In genomic region chr16:69327585-69328310, GRCh38 we compare ENCODE assay signal across 15 cellular contexts. TPM values are rescaled to one million over a fixed set of nuclear protein-coding genes. Genes with fewer than 3 reads are reported as not detected.
DNase-seq lines count a peak whose midpoint lies in the region; ATAC-seq and TF ChIP-seq lines count a peak whose summit lies in the region.
"Had no signal": no experiment of that assay in that cellular context is flagged by ENCODE, and none has a peak within 500 bp of the region (broad histone marks: within the 10 kb centered on the region; RNA-seq: fewer than 3 reads in every experiment).

No MANE protein-coding gene starts in this region.

- no peak overlapping the region for H3K4me3 Mint-ChIP-seq in activated CD8-positive, alpha-beta memory T cell treated with anti-CD3 and anti-CD28 coated beads, Interleukin-2, amount 10 ng/mL, durations not matched to agents 7 days and 5 days
- H3K4me3 Mint-ChIP-seq in WTC11 = peak overlapping the region; percentile 85; the same call in 1 of the 2 replicates
- H3K4me3 Mint-ChIP-seq in stimulated activated naive B cell treated with anti-CD40 and anti-IgM and Interleukin-4, amounts not matched to agents 10 μg/mL and 1 μg/mL and 100 μg/mL, for 72 hours = peak overlapping the region; percentile 47 to 58

- no peaks in the 10 kb centered on the region for H3K27me3 Mint-ChIP-seq in activated CD8-positive, alpha-beta memory T cell treated with anti-CD3 and anti-CD28 coated beads, Interleukin-2, amount 10 ng/mL, durations not matched to agents 7 days and 5 days
- no peaks in the 10 kb centered on the region for H3K27me3 Mint-ChIP-seq in WTC11 (ENCODE audit: low read depth)
- H3K27me3 Mint-ChIP-seq in stimulated activated naive B cell treated with anti-CD40 and anti-IgM and Interleukin-4, amounts not matched to agents 10 μg/mL and 1 μg/mL and 100 μg/mL, for 72 hours = no peaks in the 10 kb centered on the region

- TF ChIP-seq CTCF in WTC11 (IDR thresholded peaks at IDR 0.05) = no peak

- POLR2A ChIA-PET in WTC11 (lab: Charles Lee) = interaction anchor here (0.7 to 1.2 kb wide), 2 partner anchors 12 to 24 kb away, joined by 3 to 7 read pairs; partner anchors contain the start of genes COG8, NIP7 and TMED6

- peak overlapping the region; percentile 46 for H3K27ac Mint-ChIP-seq in activated CD8-positive, alpha-beta memory T cell treated with anti-CD3 and anti-CD28 coated beads, Interleukin-2, amount 10 ng/mL, durations not matched to agents 7 days and 5 days
- no peak overlapping the region for H3K27ac Mint-ChIP-seq in WTC11
- peak overlapping the region; percentile 31 for H3K27ac Mint-ChIP-seq in stimulated activated naive B cell treated with anti-CD40 and anti-IgM and Interleukin-4, amounts not matched to agents 10 μg/mL and 1 μg/mL and 100 μg/mL, for 72 hours

- no peak for DNase-seq in activated CD8-positive, alpha-beta memory T cell treated with anti-CD3 and anti-CD28 coated beads, Interleukin-2, amount 10 ng/mL, durations not matched to agents 7 days and 5 days
- DNase-seq in activated CD8-positive, alpha-beta memory T cell treated with anti-CD3 and anti-CD28 coated beads, Interleukin-2, amount 50 U/mL, for 4 hours = no peak
- DNase-seq in WTC11 (ENCODE audit: low spot score) (no peak), middle frontal gyrus (ENCODE audit: extremely low spot score, low spot score) (no peak), hippocampal formation (lab: John Stamatoyannopoulos, UW) (no peak)
- no peak for DNase-seq in stimulated activated naive B cell treated with anti-CD40 and anti-IgM and Interleukin-4, amounts not matched to agents 10 μg/mL and 1 μg/mL and 100 μg/mL, for 72 hours
- DNase-seq: activated gamma-delta T cell treated with Interleukin-2 at 50 U/mL for 16 hours, hypothalamus, NCI-H526, T1000, upper lobe of right lung had no signal

- no peak for ATAC-seq in activated CD8-positive, alpha-beta memory T cell treated with anti-CD3 and anti-CD28 coated beads, Interleukin-2, amount 10 ng/mL, durations not matched to agents 7 days and 5 days
- ATAC-seq in WTC11 = no peak
- no peak for ATAC-seq in stimulated activated naive B cell treated with anti-CD40 and anti-IgM and Interleukin-4, amounts not matched to agents 10 μg/mL and 1 μg/mL and 100 μg/mL, for 72 hours (replicated peaks)
- no peak for ATAC-seq in HG03565 (IDR thresholded peaks at IDR 0.05; ENCODE audit: unreplicated experiment)
- ATAC-seq: upper lobe of right lung had no signal

- CTCF ChIA-PET in activated CD8-positive, alpha-beta memory T cell treated with anti-CD3 and anti-CD28 coated beads, Interleukin-2, amount 10 ng/mL, durations not matched to agents 7 days and 5 days (lab: Charles Lee) = interaction anchor here (0.8 to 4.7 kb wide), 7 partner anchors 9 to 177 kb away, joined by 3 to 40 read pairs (median 5); partner anchors contain the start of genes COG8, NIP7 and VPS4A
- CTCF ChIA-PET in WTC11 (lab: Charles Lee) = no interaction called here

- peak overlapping the region; percentile 28; the same call in 1 of the 2 replicates for H3K4me3 ChIP-seq in iPS-18c (ENCODE audit: insufficient read depth, low read depth, low read length)

- H3K36me3 Mint-ChIP-seq in activated CD8-positive, alpha-beta memory T cell treated with anti-CD3 and anti-CD28 coated beads, Interleukin-2, amount 10 ng/mL, durations not matched to agents 7 days and 5 days = peaks cover 22% of the 10 kb centered on the region
- H3K36me3 Mint-ChIP-seq in WTC11 = peaks cover 56% of the 10 kb centered on the region
- peaks cover 26 to 54% of the 10 kb centered on the region in 2 donors for H3K36me3 Mint-ChIP-seq in stimulated activated naive B cell treated with anti-CD40 and anti-IgM and Interleukin-4, amounts not matched to agents 10 μg/mL and 1 μg/mL and 100 μg/mL, for 72 hours

- no peaks in the 10 kb centered on the region for H3K9me3 Mint-ChIP-seq in activated CD8-positive, alpha-beta memory T cell treated with anti-CD3 and anti-CD28 coated beads, Interleukin-2, amount 10 ng/mL, durations not matched to agents 7 days and 5 days (ENCODE audit: low read depth)
- H3K9me3 Mint-ChIP-seq in WTC11 = no peaks in the 10 kb centered on the region
- H3K9me3 Mint-ChIP-seq in stimulated activated naive B cell treated with anti-CD40 and anti-IgM and Interleukin-4, amounts not matched to agents 10 μg/mL and 1 μg/mL and 100 μg/mL, for 72 hours = no peaks in the 10 kb centered on the region

- H3K9me3 ChIP-seq in iPS-18c (ENCODE audit: control insufficient read depth, insufficient read depth, low read length) = no peaks in the 10 kb centered on the region
- H3K9me3 ChIP-seq: upper lobe of right lung had no signal

- H3K4me1 Mint-ChIP-seq in activated CD8-positive, alpha-beta memory T cell treated with anti-CD3 and anti-CD28 coated beads, Interleukin-2, amount 10 ng/mL, durations not matched to agents 7 days and 5 days = peaks cover 58% of the 10 kb centered on the region
- H3K4me1 Mint-ChIP-seq in WTC11 = peaks cover 22% of the 10 kb centered on the region
- peaks cover 27 to 66% of the 10 kb centered on the region in 2 donors for H3K4me1 Mint-ChIP-seq in stimulated activated naive B cell treated with anti-CD40 and anti-IgM and Interleukin-4, amounts not matched to agents 10 μg/mL and 1 μg/mL and 100 μg/mL, for 72 hours

TF ChIP-seq in WTC11, 78 proteins besides CTCF, POLR2A, EP300 and RAD21:
- TF ChIP-seq FOXP4 (CRISPR knock-in tag; IDR thresholded peaks at IDR 0.05) = no peak
- no peak for TF ChIP-seq GTF2I (CRISPR knock-in tag; conservative IDR thresholded peaks at IDR 0.05)
- peak; percentile 42; the same call in 1 of the 2 replicates for TF ChIP-seq ZNF121 (CRISPR knock-in tag; IDR thresholded peaks at IDR 0.05)
- no peak for TF ChIP-seq TEAD1 (CRISPR knock-in tag; IDR thresholded peaks at IDR 0.05)

RNA-seq across cellular contexts. Expression of gene PDF, which starts 2.6 kb away (rescaled TPM):
- total RNA-seq in activated CD8-positive, alpha-beta memory T cell treated with anti-CD3 and anti-CD28 coated beads, Interleukin-2, amount 10 ng/mL, durations not matched to agents 7 days and 5 days = 10 to 100 TPM; 18.3 to 21.3 TPM
- total RNA-seq in WTC11 (2021) = 24.0 to 28.2 TPM (median 25.6 TPM) in 3 replicates

RNA-seq across cellular contexts. Expression of gene COG8, which starts 11.6 kb away (rescaled TPM):
- total RNA-seq in activated CD8-positive, alpha-beta memory T cell treated with anti-CD3 and anti-CD28 coated beads, Interleukin-2, amount 10 ng/mL, durations not matched to agents 7 days and 5 days = 10 to 100 TPM; 27.6 to 32.7 TPM
- total RNA-seq in WTC11 (2021) = 56.5 to 59.5 TPM (median 59.5 TPM) in 3 replicates

RNA-seq across cellular contexts. Expression of gene NIP7, which starts 11.8 kb away (rescaled TPM):
- 10 to 100 TPM; 36.2 to 48.8 TPM for total RNA-seq in activated CD8-positive, alpha-beta memory T cell treated with anti-CD3 and anti-CD28 coated beads, Interleukin-2, amount 10 ng/mL, durations not matched to agents 7 days and 5 days
- 39.2 to 43.7 TPM (median 40.5 TPM) in 3 replicates for total RNA-seq in WTC11 (2021)

RNA-seq across cellular contexts. Expression of gene VPS4A, which starts 16.6 kb away (rescaled TPM):
- total RNA-seq in activated CD8-positive, alpha-beta memory T cell treated with anti-CD3 and anti-CD28 coated beads, Interleukin-2, amount 10 ng/mL, durations not matched to agents 7 days and 5 days = 10 to 100 TPM; 31.5 to 38.9 TPM
- total RNA-seq in WTC11 (2021) = 24.5 to 28.3 TPM (median 25.5 TPM) in 3 replicates

RNA-seq across cellular contexts. Expression of gene TMED6, which starts 23.8 kb away (rescaled TPM):
- total RNA-seq in activated CD8-positive, alpha-beta memory T cell treated with anti-CD3 and anti-CD28 coated beads, Interleukin-2, amount 10 ng/mL, durations not matched to agents 7 days and 5 days = 1 to 10 TPM; 1.5 TPM
- 0.44 to 0.72 TPM (median 0.62 TPM) in 3 replicates for total RNA-seq in WTC11 (2021)
- total RNA-seq: dermis microvascular lymphatic vessel endothelial cell, LHCN-M2 had no signal
